In genomic region chr15:75225102-75225836, GRCh38 we compare ENCODE assay signal across 18 cellular contexts. TPM values are rescaled to one million over a fixed set of nuclear protein-coding genes. Genes with fewer than 3 reads are reported as not detected.
"Had no signal": no experiment of that assay in that cellular context is flagged by ENCODE, and none has a peak within 500 bp of the region (broad histone marks: within the 10 kb centered on the region; RNA-seq: fewer than 3 reads in every experiment).

No MANE protein-coding gene starts in this region.

RNA-seq across cellular contexts. Expression of gene GOLGA6C, which starts 32.9 kb away (rescaled TPM):
- total RNA-seq: activated CD4-positive, alpha-beta memory T cell treated with anti-CD3 and anti-CD28 coated beads, Interleukin-2, amount 10 ng/mL, durations not matched to agents 7 days and 5 days; activated CD4-positive, alpha-beta T cell treated with anti-CD3 and anti-CD28 coated beads, Interleukin-2, amount 10 ng/mL, durations not matched to agents 7 days and 5 days; activated naive CD8-positive, alpha-beta T cell treated with anti-CD3 and anti-CD28 coated beads for 36 hours; activated T-cell treated with anti-CD3 and anti-CD28 coated beads, Interleukin-2, amount 50 U/mL, for 4 hours; activated T-helper 17 cell treated with anti-CD3 and anti-CD28 coated beads, Interleukin-2, amount 50 U/mL, for 72 hours; adrenal gland; ascending aorta; colonic mucosa; dermis microvascular lymphatic vessel endothelial cell; endothelial cell of umbilical vein; esophagus squamous epithelium; fibroblast of lung; fibroblast of villous mesenchyme; gastroesophageal sphincter; T-helper 1 cell treated with Interleukin-12 subunit alpha and Interleukin-12 subunit beta and Interleukin-4 antibody, amounts not matched to agents 30 ng/mL and 1 ng/mL, for 36 hours; T-helper 2 cell treated with Interferon-gamma antibody and Interleukin-4, amounts not matched to agents 100 ng/mL and 5 ng/mL, for 36 hours had no signal
- polyA plus RNA-seq: adrenal gland, cardiac muscle cell, endothelial cell of umbilical vein, esophagus, fibroblast of lung had no signal

RNA-seq across cellular contexts. Expression of gene GOLGA6D, which starts 57.4 kb away (rescaled TPM):
- total RNA-seq: activated CD4-positive, alpha-beta memory T cell treated with anti-CD3 and anti-CD28 coated beads, Interleukin-2, amount 10 ng/mL, durations not matched to agents 7 days and 5 days; activated CD4-positive, alpha-beta T cell treated with anti-CD3 and anti-CD28 coated beads, Interleukin-2, amount 10 ng/mL, durations not matched to agents 7 days and 5 days; activated naive CD8-positive, alpha-beta T cell treated with anti-CD3 and anti-CD28 coated beads for 36 hours; activated T-cell treated with anti-CD3 and anti-CD28 coated beads, Interleukin-2, amount 50 U/mL, for 4 hours; ascending aorta; colonic mucosa; dermis microvascular lymphatic vessel endothelial cell; endothelial cell of umbilical vein; esophagus squamous epithelium; fibroblast of villous mesenchyme; gastroesophageal sphincter; T-helper 1 cell treated with Interleukin-12 subunit alpha and Interleukin-12 subunit beta and Interleukin-4 antibody, amounts not matched to agents 30 ng/mL and 1 ng/mL, for 36 hours; T-helper 2 cell treated with Interferon-gamma antibody and Interleukin-4, amounts not matched to agents 100 ng/mL and 5 ng/mL, for 36 hours had no signal
- polyA plus RNA-seq: cardiac muscle cell, endothelial cell of umbilical vein, esophagus, fibroblast of lung had no signal
